Comparison of ENCODE assay signal across 17 cellular contexts in the genomic region with DNA sequence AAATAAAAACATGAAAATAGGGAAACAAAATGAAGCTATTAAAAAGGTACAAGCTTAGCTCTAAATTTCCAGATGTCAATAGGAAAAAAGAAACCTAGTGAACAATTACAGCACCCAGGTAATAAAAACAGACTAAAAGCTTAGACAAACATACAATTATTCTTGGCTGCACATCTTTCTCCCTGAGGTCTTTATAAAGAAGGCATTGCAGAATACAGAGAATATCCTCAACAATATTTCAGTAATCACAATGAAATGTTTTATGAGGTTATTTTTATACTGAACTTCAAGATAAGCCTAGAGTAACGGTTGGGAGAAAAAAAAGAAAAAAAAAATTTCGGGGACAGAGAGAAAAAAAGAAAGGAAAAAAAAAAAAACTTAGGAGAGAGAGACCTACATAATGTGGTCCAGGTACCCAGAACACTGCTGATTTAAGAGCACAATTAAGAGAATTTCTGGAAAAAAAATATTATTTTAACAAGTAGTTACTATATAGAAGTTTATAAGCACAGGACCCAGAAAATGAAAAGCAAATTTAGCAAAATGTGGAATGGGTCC. TPM values are rescaled to one million over a fixed set of nuclear protein-coding genes. Genes with fewer than 3 reads are reported as not detected.
DNase-seq lines count a peak whose midpoint lies in the region; ATAC-seq, FAIRE-seq and TF ChIP-seq lines count a peak whose summit lies in the region.
"Had no signal": no experiment of that assay in that cellular context is flagged by ENCODE, and none has a peak within 500 bp of the region (broad histone marks: within the 10 kb centered on the region; RNA-seq: fewer than 3 reads in every experiment).

No MANE protein-coding gene starts in this region.

- TF ChIP-seq EP300 in A549 (IDR thresholded peaks at IDR 0.05): no peak

- DNase-seq in A549 (ENCODE audit: low read depth in 1 of 2, low spot score in 1 of 2): no peak
- no peak for DNase-seq in CD8-positive, alpha-beta memory T cell
- DNase-seq in naive thymus-derived CD8-positive, alpha-beta T cell: no peak
- DNase-seq: activated effector memory CD4-positive, alpha-beta T cell treated with anti-CD3 and anti-CD28 coated beads, Interleukin-2, amount 50 U/mL, for 16 hours; body of pancreas; DMS53; NCI-H187; NCI-H510A; OCI-M1 had no signal

- FAIRE-seq in A549 (lab: Jason Lieb, UNC): no peak
- FAIRE-seq: TTC549 had no signal

- peak overlapping the region in 5 of 8 donors; percentile 21 to 52 (median 43) for H3K27ac Mint-ChIP-seq in CD8-positive, alpha-beta memory T cell
- H3K27ac Mint-ChIP-seq in naive thymus-derived CD8-positive, alpha-beta T cell: peak overlapping the region in 8 of 10 donors; percentile 6 to 71 (median 43)
- H3K27ac Mint-ChIP-seq: B cell had no signal

- H3K4me1 ChIP-seq in A549: peaks cover 65% of the 10 kb centered on the region
- peaks cover 92% of the 10 kb centered on the region for H3K4me1 ChIP-seq in CD8-positive, alpha-beta memory T cell (ENCODE audit: insufficient read depth, low read length)

- no peaks in the 10 kb centered on the region for H3K9me3 Mint-ChIP-seq in CD8-positive, alpha-beta memory T cell
- no peaks in the 10 kb centered on the region for H3K9me3 Mint-ChIP-seq in naive thymus-derived CD8-positive, alpha-beta T cell

- peak overlapping the region; percentile 66 for H3K4me2 ChIP-seq in A549

- H3K27me3 Mint-ChIP-seq in CD8-positive, alpha-beta memory T cell: no peaks in the 10 kb centered on the region
- no peaks in the 10 kb centered on the region for H3K27me3 Mint-ChIP-seq in naive thymus-derived CD8-positive, alpha-beta T cell
- H3K27me3 Mint-ChIP-seq: B cell had no signal

- H3K27ac ChIP-seq in A549: peak overlapping the region in 1 of 2 experiments; percentile 47; a peak in 2 of 6 replicates
- H3K27ac ChIP-seq in CD8-positive, alpha-beta memory T cell (ENCODE audit: low read depth, low read length): no peak overlapping the region
- peak overlapping the region; percentile 66 for H3K27ac ChIP-seq in VCaP
- H3K27ac ChIP-seq: body of pancreas had no signal

- H3K27me3 ChIP-seq in CD8-positive, alpha-beta memory T cell (ENCODE audit: insufficient read depth, low read length, poor library complexity, severe bottlenecking): no peaks in the 10 kb centered on the region
- H3K27me3 ChIP-seq: body of pancreas had no signal

- POLR2A ChIA-PET in A549 (lab: Yijun Ruan, JAX): no interaction called here
- POLR2A ChIA-PET in CD8-positive, alpha-beta memory T cell (lab: Charles Lee): no interaction called here
- POLR2A ChIA-PET in naive thymus-derived CD8-positive, alpha-beta T cell (lab: Charles Lee): interaction anchor here (0.7 to 1.0 kb wide), 2 partner anchors 21 to 889 kb away, joined by 3 to 6 read pairs; no protein-coding TSS in a partner anchor

- H3K36me3 Mint-ChIP-seq in CD8-positive, alpha-beta memory T cell: peaks cover 0 to 63% (median 19%) of the 10 kb centered on the region in 3 donors
- H3K36me3 Mint-ChIP-seq in naive thymus-derived CD8-positive, alpha-beta T cell: peaks cover 0 to 82% (median 30%) of the 10 kb centered on the region in 3 donors

- TF ChIP-seq CTCF in A549 (IDR thresholded peaks at IDR 0.05): no peak
- no peak for TF ChIP-seq CTCF in VCaP (conservative IDR thresholded peaks at IDR 0.05)

- TF ChIP-seq RAD21 in A549 (conservative IDR thresholded peaks at IDR 0.05 in 1 of 2, IDR thresholded peaks at IDR 0.05 in 1 of 2): no peak

- H3K9me3 ChIP-seq in A549: no peaks in the 10 kb centered on the region
- no peaks in the 10 kb centered on the region for H3K9me3 ChIP-seq in CD8-positive, alpha-beta memory T cell (ENCODE audit: low read length)
- H3K9me3 ChIP-seq: body of pancreas had no signal

- peaks cover 23% of the 10 kb centered on the region for H3K36me3 ChIP-seq in CD8-positive, alpha-beta memory T cell (ENCODE audit: insufficient read depth, low read length)

- WGBS in A549 (ENCODE audit: missing lambda C conversion rate): 72% methylated on average over 2 of the region's 2 CpGs

- H3K4me3 Mint-ChIP-seq in CD8-positive, alpha-beta memory T cell: peak overlapping the region in 5 of 7 donors; percentile 18 to 39 (median 36)
- H3K4me3 Mint-ChIP-seq in naive thymus-derived CD8-positive, alpha-beta T cell: peak overlapping the region in 9 of 10 donors; percentile 12 to 57 (median 38)
- H3K4me3 Mint-ChIP-seq: B cell had no signal

- no peak overlapping the region for H3K4me3 ChIP-seq in A549
- H3K4me3 ChIP-seq in CD8-positive, alpha-beta memory T cell (ENCODE audit: low read length): no peak overlapping the region
- H3K4me3 ChIP-seq: body of pancreas had no signal

- peaks cover 81 to 87% (median 87%) of the 10 kb centered on the region in 3 donors for H3K4me1 Mint-ChIP-seq in CD8-positive, alpha-beta memory T cell
- peaks cover 49 to 95% (median 85%) of the 10 kb centered on the region in 4 donors for H3K4me1 Mint-ChIP-seq in naive thymus-derived CD8-positive, alpha-beta T cell

- CTCF ChIA-PET in A549 (lab: Yijun Ruan, JAX): interaction anchor here (0.7 to 19.7 kb wide), 11 partner anchors 10 to 581 kb away, joined by 3 to 205 read pairs (median 4); partner anchors contain the start of gene KANSL1
- CTCF ChIA-PET in CD8-positive, alpha-beta memory T cell (lab: Charles Lee): interaction anchor here (2.0 kb wide), 1 partner anchor 26 kb away, joined by 8 read pairs; the partner anchor contains the start of gene KANSL1

- ATAC-seq in A549 (no peak), GM18511 (IDR thresholded peaks at IDR 0.05; ENCODE audit: unreplicated experiment) (no peak), GM18907 (IDR thresholded peaks at IDR 0.05; ENCODE audit: unreplicated experiment) (no peak), HG03520 (IDR thresholded peaks at IDR 0.05; ENCODE audit: unreplicated experiment) (no peak), HG03280 (IDR thresholded peaks at IDR 0.05; ENCODE audit: unreplicated experiment) (no peak)
- no peak for ATAC-seq in naive thymus-derived CD8-positive, alpha-beta T cell
- ATAC-seq: body of pancreas, SK-N-SH treated with all-trans-retinoic acid at 6 μM for 48 hours had no signal

- TF ChIP-seq POLR2A in A549 (IDR thresholded peaks at IDR 0.05; ENCODE audit: low read length): no peak

TF ChIP-seq in A549, 52 proteins besides CTCF, POLR2A, EP300 and RAD21:
- TF ChIP-seq JUN (IDR thresholded peaks at IDR 0.05): no peak

RNA-seq across cellular contexts. Expression of gene KANSL1, which starts 26.5 kb away (rescaled TPM):
- polyA plus RNA-seq in A549 (2011; rRNA removed) (27.9 and 52.4 TPM in 2 replicates), A549 (2017; fragmentation: RNase III; extraction: RNeasy Plus Mini Kit Qiagen cat#74134 plus additional on column Dnase treatment) (21.4 to 26.0 TPM (median 22.6 TPM) in 3 replicates)
- 8.6 and 10.8 TPM in 2 replicates for polyA plus RNA-seq in A549 (2012; cell fraction: cytosol; rRNA removed)
- polyA plus RNA-seq in A549 (2012; cell fraction: nucleus; rRNA removed): 28.6 and 58.2 TPM in 2 replicates
- 164 and 170 TPM in 2 replicates for polyA minus RNA-seq in A549 (2011; rRNA and poly(A)+ RNA removed)
- total RNA-seq in CD8-positive, alpha-beta memory T cell: 10 to 100 TPM; 69.2 to 70.7 TPM
- 20.9 TPM for polyA plus RNA-seq in CD8-positive, alpha-beta memory T cell
- total RNA-seq in naive thymus-derived CD8-positive, alpha-beta T cell: 100 to 1,000 TPM; 206 to 208 TPM
- 10 to 100 TPM; 13.1 to 16.6 (median 13.2) TPM for polyA plus RNA-seq in naive thymus-derived CD8-positive, alpha-beta T cell
